Comparison of ENCODE assay signal across 8 cellular contexts in genomic region chr15:88257311-88257901, GRCh38. TPM values are rescaled to one million over a fixed set of nuclear protein-coding genes. Genes with fewer than 3 reads are reported as not detected.
DNase-seq lines count a peak whose midpoint lies in the region; ATAC-seq, FAIRE-seq and TF ChIP-seq lines count a peak whose summit lies in the region.

No MANE protein-coding gene starts in this region.

- H4K20me1 ChIP-seq in GM12878 (ENCODE audit: control insufficient read depth, insufficient read depth), result no peaks in the 10 kb centered on the region

- TF ChIP-seq POLR2A in GM12878 (IDR thresholded peaks at IDR 0.05; ENCODE audit: low read depth, low read length) (no peak), upper lobe of left lung (IDR thresholded peaks at IDR 0.05) (no peak)

- TF ChIP-seq RAD21 in GM12878 (IDR thresholded peaks at IDR 0.05; ENCODE audit: insufficient read depth, low read depth, low read length), result no peak

- DNase-seq in cardiac muscle cell (ENCODE audit: low read depth in 1 of 2, low spot score in 1 of 2) (peak in 1 of 2 donors; percentile 34), cardiac septum (ENCODE audit: low spot score) (no peak), GM12878 (ENCODE audit: low read depth, low spot score) (no peak), midbrain (lab: John Stamatoyannopoulos, UW) (peak; percentile 40), upper lobe of left lung (peak in 1 of 2 donors; percentile 69)

- H3K4me3 ChIP-seq in cardiac muscle cell (peak overlapping the region; percentile 62), GM12878 (no peak overlapping the region), upper lobe of left lung (peak overlapping the region in 3 of 4 donors; percentile 26 to 40 (median 38))

- FAIRE-seq in GM12878 (lab: Jason Lieb, UNC), result no peak

- POLR2A ChIA-PET in GM12878 (lab: Charles Lee), result no interaction called here

- H3K4me1 ChIP-seq in cardiac muscle cell (ENCODE audit: low read depth), result no peaks in the 10 kb centered on the region
- no peaks in the 10 kb centered on the region for H3K4me1 ChIP-seq in GM12878 (ENCODE audit: control insufficient read depth, insufficient read depth, low read length)
- peaks cover 14 to 34% (median 19%) of the 10 kb centered on the region in 4 donors for H3K4me1 ChIP-seq in upper lobe of left lung

- 12% methylated on average over 28 of the region's 42 CpGs for WGBS in GM12878 (ENCODE audit: insufficient coverage, insufficient replicate concordance, low lambda C conversion rate, missing lambda C conversion rate)
- 1 to 2% methylated on average over 7 to 35 of the region's 42 CpGs for WGBS in upper lobe of left lung, 2 donors

- TF ChIP-seq CTCF in cardiac muscle cell (IDR thresholded peaks at IDR 0.05; ENCODE audit: low read depth, low read length) (no peak), GM12878 (IDR thresholded peaks at IDR 0.05 in 2 of 3, conservative IDR thresholded peaks at IDR 0.05 in 1 of 3; ENCODE audit: control insufficient read depth in 2 of 3, extremely low read depth in 1 of 3, insufficient read depth in 1 of 3, low read depth in 3 of 3, low read length in 3 of 3) (no peak), upper lobe of left lung (IDR thresholded peaks at IDR 0.05) (no peak)

- intact Hi-C loops in cardiac septum (cut with DNase I) (no loop called here), GM12878 (cut with micrococcal nuclease; ENCODE audit: unreplicated experiment) (no loop called here)

- in situ Hi-C loops in GM12878 (cut with MboI), result no loop called here

- no peaks in the 10 kb centered on the region for H3K79me2 ChIP-seq in GM12878 (ENCODE audit: control insufficient read depth, insufficient read depth, low read length)

- H3K27me3 ChIP-seq in cardiac muscle cell, result peaks cover 85% of the 10 kb centered on the region
- peaks cover 11 to 17% of the 10 kb centered on the region in 2 experiments for H3K27me3 ChIP-seq in GM12878 (replicated peaks in 1 of 2; ENCODE audit: control insufficient read depth in 2 of 2, insufficient read depth in 2 of 2, low read length in 1 of 2)
- peaks cover 0 to 40% (median 13%) of the 10 kb centered on the region in 4 donors for H3K27me3 ChIP-seq in upper lobe of left lung

- SMC1A ChIA-PET in GM12878 (lab: Charles Lee; ENCODE audit: uncharacterized antibody, unreplicated experiment), result no interaction called here

- H3K9me3 ChIP-seq in cardiac muscle cell (ENCODE audit: low read depth), result no peaks in the 10 kb centered on the region
- no peaks in the 10 kb centered on the region for H3K9me3 ChIP-seq in GM12878 (replicated peaks; ENCODE audit: control insufficient read depth, insufficient read depth, low read length)
- H3K9me3 ChIP-seq in upper lobe of left lung, result no peaks in the 10 kb centered on the region

- no peak for ATAC-seq in GM12878
- no peak for ATAC-seq in upper lobe of left lung (ENCODE audit: low FRiP score in 2 of 2)
- no peak for ATAC-seq in GM21717 (IDR thresholded peaks at IDR 0.05; ENCODE audit: unreplicated experiment)
- ATAC-seq in GM21723 (IDR thresholded peaks at IDR 0.05; ENCODE audit: unreplicated experiment), result no peak
- ATAC-seq in GM19324 (IDR thresholded peaks at IDR 0.05; ENCODE audit: low FRiP score, unreplicated experiment), result no peak

- H3K27ac ChIP-seq in cardiac muscle cell (no peak overlapping the region), GM12878 (ENCODE audit: control insufficient read depth, insufficient read depth) (no peak overlapping the region), upper lobe of left lung (no peak overlapping the region)

- no peak for TF ChIP-seq EP300 in GM12878 (IDR thresholded peaks at IDR 0.05; ENCODE audit: borderline replicate concordance in 1 of 2, control insufficient read depth in 1 of 2, low read depth in 2 of 2, low read length in 2 of 2)
- TF ChIP-seq EP300 in upper lobe of left lung (IDR thresholded peaks at IDR 0.05), result no peak

- peak overlapping the region; percentile 32; the same call in 1 of the 2 replicates for H3K4me2 ChIP-seq in GM12878 (ENCODE audit: control insufficient read depth, insufficient read depth)

- BruUV-seq in GM12878 (replicated peaks; lab: Mats Ljungman, UMichigan), result no TSS peak

- H3K36me3 ChIP-seq in cardiac muscle cell, result no peaks in the 10 kb centered on the region
- H3K36me3 ChIP-seq in GM12878 (ENCODE audit: control insufficient read depth in 2 of 2, insufficient read depth in 2 of 2, low read length in 1 of 2), result no peaks in the 10 kb centered on the region
- H3K36me3 ChIP-seq in upper lobe of left lung, result no peaks in the 10 kb centered on the region

- RAD21 ChIA-PET in GM12878 (lab: Charles Lee; ENCODE audit: unreplicated experiment), result interaction anchor here (0.9 kb wide), 1 partner anchor 17 kb away, joined by 4 read pairs; no protein-coding TSS in a partner anchor

- CTCF ChIA-PET in GM12878 (lab: Yijun Ruan, JAX), result interaction anchor here (0.9 kb wide), 1 partner anchor 12 kb away, joined by 3 read pairs; no protein-coding TSS in a partner anchor

- H2AFZ ChIP-seq in GM12878 (ENCODE audit: control insufficient read depth, low read depth, low read length), result no peak overlapping the region

- no peak overlapping the region for H3K9ac ChIP-seq in GM12878 (ENCODE audit: control insufficient read depth, insufficient read depth, low read length)

TF ChIP-seq in GM12878, 131 proteins besides CTCF, POLR2A, EP300 and RAD21:
- peak; percentile 21 for TF ChIP-seq SUZ12 (IDR thresholded peaks at IDR 0.05; ENCODE audit: unreplicated experiment)
- no peak for TF ChIP-seq ATF3 (IDR thresholded peaks at IDR 0.05; ENCODE audit: borderline replicate concordance, extremely low read depth, low read depth, low read length)
- TF ChIP-seq ZNF274 (IDR thresholded peaks at IDR 0.05; ENCODE audit: insufficient read depth, insufficient read length), result no peak

RNA-seq across cellular contexts. Expression of gene NTRK3, which starts 0.9 kb away (rescaled TPM):
- total RNA-seq in cardiac muscle cell (4.4 and 6.2 TPM in 2 replicates), cardiac septum (3.7 TPM), GM12878 (2014; rRNA removed) (not detected in 2 replicates), GM12878 (2014; rRNA removed; fragmentation: Illumina TruSeq; extraction: Trizol) (not detected in 2 replicates), GM12878 (2021) (not detected in 2 replicates), upper lobe of left lung (10 to 100 TPM in 1 of 6 donors, 1 to 10 TPM in 5; 1.4 to 11.5 (median 2.4) TPM)
- polyA plus RNA-seq in cardiac muscle cell (3.3 and 7.8 TPM in 2 replicates), GM12878 (2011; rRNA removed) (not detected in 2 replicates), GM12878 (2014; fragmentation: Illumina TruSeq; extraction: Trizol) (not detected in 2 replicates), GM12878 (2014; fragmentation: Nextera tagmentation; extraction: Ambion mirVana) (not detected), GM12878 (2014; rRNA removed) (not detected in 2 replicates), GM12878 (2016; fragmentation: Nextera tagmentation; extraction: Ambion mirVana) (not detected)
- total RNA-seq in GM12878 (2013; cell fraction: nucleolus; rRNA removed), result not detected in 2 replicates
- polyA plus RNA-seq in GM12878 (2011; ENCODE audit: low read depth), result not detected
- not detected in 2 replicates for polyA plus RNA-seq in GM12878 (2011; cell fraction: cytosol; rRNA removed)
- polyA plus RNA-seq in GM12878 (2011; cell fraction: nucleus; rRNA removed), result not detected in 2 replicates
- not detected in 2 replicates for polyA plus RNA-seq in GM12878 (2012)
- not detected in 2 replicates for polyA minus RNA-seq in GM12878 (2011; rRNA and poly(A)+ RNA removed)
- polyA minus RNA-seq in GM12878 (2011; cell fraction: cytosol; rRNA and poly(A)+ RNA removed), result not detected in 2 replicates
- polyA minus RNA-seq in GM12878 (2011; cell fraction: nucleus; rRNA and poly(A)+ RNA removed), result not detected in 2 replicates
